In the genomic region with DNA sequence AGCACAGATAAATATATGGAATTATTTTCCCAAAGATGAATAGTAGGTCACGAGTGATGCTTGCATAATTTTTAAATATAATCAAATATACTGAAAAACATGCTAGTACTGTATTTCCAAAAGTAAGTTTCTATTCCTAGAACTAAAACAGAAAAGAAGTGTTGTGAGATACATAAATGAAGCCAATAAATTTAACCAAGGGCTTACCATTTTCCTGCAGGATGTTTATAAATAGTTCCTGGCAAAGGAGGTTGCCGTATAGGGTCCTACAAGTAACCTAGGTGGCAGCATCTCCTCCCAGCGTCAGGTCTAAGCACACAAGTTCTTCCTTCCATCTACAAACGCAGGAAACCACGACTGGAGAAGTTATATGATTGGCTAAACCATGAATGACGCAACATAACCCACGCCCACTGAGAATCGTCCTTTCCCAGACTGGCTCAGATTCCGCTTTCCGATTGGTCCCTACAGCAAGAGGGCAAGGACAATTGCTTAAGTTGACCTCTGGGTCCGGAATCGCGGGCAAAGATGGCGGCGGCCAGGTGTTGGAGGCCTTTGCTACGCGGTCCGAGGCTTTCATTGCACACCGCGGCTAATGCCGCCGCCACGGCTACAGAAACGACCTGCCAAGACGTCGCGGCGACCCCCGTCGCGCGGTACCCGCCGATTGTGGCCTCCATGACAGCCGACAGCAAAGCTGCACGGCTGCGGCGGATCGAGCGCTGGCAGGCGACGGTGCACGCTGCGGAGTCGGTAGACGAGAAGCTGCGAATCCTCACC, we compare ENCODE assay signal across 8 cellular contexts. TPM values are rescaled to one million over a fixed set of nuclear protein-coding genes. Genes with fewer than 3 reads are reported as not detected.
DNase-seq lines count a peak whose midpoint lies in the region; ATAC-seq, FAIRE-seq and TF ChIP-seq lines count a peak whose summit lies in the region.

Gene MRPS30 (plus strand): TSS at position 513 of the 780 bp plus-strand sequence. CDS start 16 bp downstream, at position 529.

- no peaks in the 10 kb centered on the region for H3K9me3 ChIP-seq in SU-DHL-6 (ENCODE audit: insufficient read depth, low read length)
- no peaks in the 10 kb centered on the region for H3K9me3 ChIP-seq in pancreas
- H3K9me3 ChIP-seq in tibial nerve = no peaks in the 10 kb centered on the region

- no peaks in the 10 kb centered on the region for H3F3A ChIP-seq in SU-DHL-6 (ENCODE audit: insufficient read depth)

- H3K4me3 ChIP-seq in GM12864 (ENCODE audit: low read depth, low read length) (peak within 1 kb of the TSS; percentile 94), SU-DHL-6 (ENCODE audit: insufficient read depth, low read length, poor library complexity, severe bottlenecking) (peak within 1 kb of the TSS; percentile 96), pancreas (peak within 1 kb of the TSS; percentile 78 to 97 (median 94)), tibial nerve (peak within 1 kb of the TSS; percentile 67 to 95 (median 84))

- DNase-seq in GM12864 (ENCODE audit: low read depth) (peak; percentile 99), NCI-H1105 treated with DMSO at 0.1 percent for 48 hours (lab: John Stamatoyannopoulos, UW) (peak; percentile 99), Right ventricle myocardium inferior (ENCODE audit: missing footprints) (peak; percentile 89), pancreas (peak; percentile 85 to 96 (median 92)), tibial nerve (ENCODE audit: low spot score in 2 of 2) (peak; percentile 82 to 95)
- DNase-seq in activated naive CD8-positive, alpha-beta T cell treated with anti-CD3 and anti-CD28 coated beads, Interleukin-2, amount 50 U/mL, for 16 hours (ENCODE audit: low read depth, low spot score) = peak; percentile 86

- peak in 1 of 2 donors; percentile 65 for TF ChIP-seq POLR2A in tibial nerve (IDR thresholded peaks at IDR 0.05)

- TF ChIP-seq EP300 in tibial nerve (IDR thresholded peaks at IDR 0.05) = peak; percentile 42 to 89

- peaks cover 56% of the 10 kb centered on the region for H3K79me2 ChIP-seq in SU-DHL-6 (ENCODE audit: insufficient read depth, low read length)

- H3K4me1 ChIP-seq in pancreas (peaks cover 4 to 16% (median 13%) of the 10 kb centered on the region in 3 donors), tibial nerve (peaks cover 0 to 38% (median 16%) of the 10 kb centered on the region in 4 donors)

- WGBS in pancreas, 2 donors = 0 to 1% methylated on average over 47 of the region's 47 CpGs
- 1 to 2% methylated on average over 15 to 47 of the region's 47 CpGs for WGBS in tibial nerve, 2 donors

- H3K27ac ChIP-seq in SU-DHL-6 (ENCODE audit: low read depth, low read length) (peak within 1 kb of the TSS; percentile 70), pancreas (peak within 1 kb of the TSS; percentile 74 to 91 (median 82)), tibial nerve (peak within 1 kb of the TSS; percentile 56 to 88 (median 85))

- TF ChIP-seq CTCF in GM12864 (IDR thresholded peaks at IDR 0.05; ENCODE audit: low read depth, low read length, missing control alignments) (peak; percentile 47), SU-DHL-6 (IDR thresholded peaks at IDR 0.05; ENCODE audit: insufficient read depth, low read length, poor library complexity, severe bottlenecking) (peak; percentile 48), pancreas (IDR thresholded peaks at IDR 0.05) (no peak), tibial nerve (IDR thresholded peaks at IDR 0.05) (peak in 4 of 5 experiments; percentile 13 to 39 (median 28))

- intact Hi-C loops in Right ventricle myocardium inferior (cut with DNase I) (no loop called here), pancreas (cut with DNase I) (no loop called here)

- peak within 1 kb of the TSS; percentile 99 for H3K4me2 ChIP-seq in SU-DHL-6 (ENCODE audit: low read depth, low read length, poor library complexity, severe bottlenecking)

- peak; percentile 99 for FAIRE-seq in pancreas (lab: Jason Lieb, UNC)

- peak; percentile 99 for ATAC-seq in HG02642 (IDR thresholded peaks at IDR 0.05; ENCODE audit: poor library complexity, unreplicated experiment)
- ATAC-seq in Right ventricle myocardium inferior = peak; percentile 100
- ATAC-seq in pancreas = peak; percentile 98 to 99 (median 99)

- H3K9me2 ChIP-seq in SU-DHL-6 (replicated peaks; ENCODE audit: insufficient read depth, low read length) = no peaks in the 10 kb centered on the region

- H2AFZ ChIP-seq in SU-DHL-6 (ENCODE audit: low read depth, low read length, severe bottlenecking) = peak within 1 kb of the TSS; percentile 94

- H3K9ac ChIP-seq in SU-DHL-6 (ENCODE audit: low read length) = peak within 1 kb of the TSS; percentile 82

- no peaks in the 10 kb centered on the region for H3K27me3 ChIP-seq in SU-DHL-6 (ENCODE audit: low read length)
- no peaks in the 10 kb centered on the region for H3K27me3 ChIP-seq in pancreas
- no peaks in the 10 kb centered on the region for H3K27me3 ChIP-seq in tibial nerve

- H4K20me1 ChIP-seq in SU-DHL-6 (ENCODE audit: low read depth, low read length) = peaks cover 11% of the 10 kb centered on the region

- H3K36me3 ChIP-seq in SU-DHL-6 (ENCODE audit: low read length) (peaks cover 29% of the 10 kb centered on the region), pancreas (peaks cover 0 to 15% (median 0%) of the 10 kb centered on the region in 3 donors), tibial nerve (peaks cover 0 to 18% (median 5%) of the 10 kb centered on the region in 3 donors)

RNA-seq across cellular contexts. Expression of gene MRPS30, which starts in this region (rescaled TPM):
- total RNA-seq in Right ventricle myocardium inferior = 71.9 TPM
- total RNA-seq in pancreas = 10 to 100 TPM; 12.5 to 24.7 (median 20.1) TPM
- polyA plus RNA-seq in pancreas = 10 to 100 TPM in 1 of 2 donors, 1 to 10 TPM in 1; 9.8 to 13.6 TPM
- 10 to 100 TPM; 55.1 to 74.7 (median 64.2) TPM for total RNA-seq in tibial nerve

Comparison
In these comparisons a context has a peak if more than half of its experiments do, and no peak if none do; other contexts are left out.
1. Peak in every context shown above with its lines: DNase-seq, ATAC-seq, H3K4me3 ChIP-seq and H3K27ac ChIP-seq.
2. CTCF ChIP-seq: peak in GM12864 (single experiment), SU-DHL-6 (single experiment) and tibial nerve (4 of 5); none in pancreas (0 of 4).